ENCODE assay signal across 26 cellular contexts in genomic region chr6:110612298-110612697, GRCh38.
"Had no signal": no experiment of that assay in that cellular context is flagged by ENCODE, and none has a peak within 500 bp of the region (broad histone marks: within the 10 kb centered on the region; RNA-seq: fewer than 3 reads in every experiment).

No MANE protein-coding gene starts in this region.

- FAIRE-seq: endothelial cell of umbilical vein, kidney had no signal

- DNase-seq: colonic mucosa; dermis blood vessel endothelial cell; effector CD4-positive, alpha-beta T cell; endodermal cell; erythroblast; foreskin keratinocyte; head of caudate nucleus; kidney; left colon; left ventricle myocardium superior; mesendoderm; naive B cell; posterior cingulate gyrus; sigmoid colon; stimulated activated CD4-positive, alpha-beta T cell treated with anti-CD3 and anti-CD28 coated beads, Interleukin-12 subunit alpha, Interleukin-12 subunit beta, amount 100 ng/mL, for 4 hours; stimulated activated CD4-positive, alpha-beta T cell treated with anti-CD3 and anti-CD28 coated beads, Interleukin-2, amount 100 ng/mL, for 48 hours; stimulated activated naive CD4-positive, alpha-beta T cell treated with Interleukin-2 at 50 U/mL for 16 hours; tibial artery; upper lobe of left lung; uterus had no signal

- H3K27me3 Mint-ChIP-seq: naive B cell had no signal

- H3K9me3 ChIP-seq: colonic mucosa, sigmoid colon, suprapubic skin, tibial artery, upper lobe of left lung, uterus had no signal

- H3K4me1 Mint-ChIP-seq: nephron had no signal

- H3K27ac ChIP-seq: colonic mucosa, foreskin keratinocyte, hepatocyte, sigmoid colon, skin epidermis, suprapubic skin, tibial artery, upper lobe of left lung, uterus had no signal

- H3K9me3 Mint-ChIP-seq: endodermal cell, naive B cell, nephron had no signal

- H3K4me2 ChIP-seq: hepatocyte had no signal

- H3K79me2 ChIP-seq: hepatocyte had no signal

- H3K4me3 Mint-ChIP-seq: endodermal cell, nephron had no signal

- H3K4me3 ChIP-seq: colonic mucosa, hepatocyte, lung, sigmoid colon, skin epidermis, suprapubic skin, tibial artery, upper lobe of left lung, uterus had no signal

- H3K27ac Mint-ChIP-seq: endodermal cell, naive B cell, nephron had no signal

- H3K4me1 ChIP-seq: colonic mucosa, foreskin keratinocyte, suprapubic skin, upper lobe of left lung, uterus had no signal

- H3K27me3 ChIP-seq: colonic mucosa, foreskin keratinocyte, hepatocyte, sigmoid colon, suprapubic skin, tibial artery, upper lobe of left lung, uterus had no signal

- H3K36me3 ChIP-seq: uterus had no signal

- ATAC-seq: foreskin keratinocyte, left colon, left ventricle myocardium superior had no signal

- H2AFZ ChIP-seq: hepatocyte had no signal
